In genomic region chr9:137459147-137459600, GRCh38 we compare ENCODE assay signal across 1 cellular context.
A peak's percentile ranks its signal among the peaks of the same experiment; 100 is the strongest.
TF ChIP-seq lines count a peak whose summit lies in the region.

Gene NSMF, minus strand, starts transcription at chr9:137459334. Its CDS starts 232 bp downstream, at chr9:137459102.

TF ChIP-seq in GM12878, 131 proteins besides CTCF, POLR2A, EP300 and RAD21 (continued from another document and continues in another):
- no peak for TF ChIP-seq PKNOX1 (IDR thresholded peaks at IDR 0.05)
- no peak for TF ChIP-seq STAT3 (IDR thresholded peaks at IDR 0.05; ENCODE audit: low read depth, low read length)
- no peak for TF ChIP-seq MEF2A (IDR thresholded peaks at IDR 0.05; ENCODE audit: insufficient read depth, low read depth, low read length)
- no peak for TF ChIP-seq ZBED1 (IDR thresholded peaks at IDR 0.05; ENCODE audit: borderline replicate concordance)
- no peak for TF ChIP-seq NFYA (IDR thresholded peaks at IDR 0.05; ENCODE audit: borderline replicate concordance, low read depth, low read length)
- TF ChIP-seq KLF5 (IDR thresholded peaks at IDR 0.05; ENCODE audit: partially characterized antibody) = no peak
- TF ChIP-seq SMAD1 (IDR thresholded peaks at IDR 0.05; ENCODE audit: low read depth, partially characterized antibody) = no peak
- no peak for TF ChIP-seq ZNF207 (IDR thresholded peaks at IDR 0.05; ENCODE audit: borderline replicate concordance)
- no peak for TF ChIP-seq USF2 (IDR thresholded peaks at IDR 0.05; ENCODE audit: borderline replicate concordance, low read depth, low read length)
- TF ChIP-seq BCL11A (IDR thresholded peaks at IDR 0.05; ENCODE audit: low read depth, low read length) = no peak
- TF ChIP-seq DPF2 (IDR thresholded peaks at IDR 0.05) = no peak; the same call in 1 of the 2 replicates
- no peak for TF ChIP-seq PAX8 (IDR thresholded peaks at IDR 0.05)
- TF ChIP-seq NRF1 (conservative IDR thresholded peaks at IDR 0.05; ENCODE audit: low read depth, low read length) = no peak
- peak; percentile 62 for TF ChIP-seq ATF7 (IDR thresholded peaks at IDR 0.05; ENCODE audit: low read depth)
- TF ChIP-seq TCF7 (IDR thresholded peaks at IDR 0.05; ENCODE audit: borderline replicate concordance) = no peak
- TF ChIP-seq CREM (IDR thresholded peaks at IDR 0.05; ENCODE audit: low read depth) = peak; percentile 78
- TF ChIP-seq KAT2A (conservative IDR thresholded peaks at IDR 0.05; ENCODE audit: control insufficient read depth, low read depth, low read length) = no peak
- TF ChIP-seq HDGF (IDR thresholded peaks at IDR 0.05) = no peak
- no peak for TF ChIP-seq CUX1 (IDR thresholded peaks at IDR 0.05; ENCODE audit: insufficient replicate concordance, low read depth, low read length)
- TF ChIP-seq PAX5 (IDR thresholded peaks at IDR 0.05; ENCODE audit: borderline replicate concordance, low read depth, low read length) = 0 out of 2 replicates have a peak, but pooled peaks have one; percentile 22
- no peak for TF ChIP-seq HCFC1 (IDR thresholded peaks at IDR 0.05; ENCODE audit: low read length)
- no peak for TF ChIP-seq SUPT20H (IDR thresholded peaks at IDR 0.05; ENCODE audit: borderline replicate concordance, control insufficient read depth, low read depth, low read length)
- no peak for TF ChIP-seq KDM1A (IDR thresholded peaks at IDR 0.05; ENCODE audit: borderline replicate concordance)
- no peak for TF ChIP-seq PML (IDR thresholded peaks at IDR 0.05; ENCODE audit: low read length)
- TF ChIP-seq ETV6 (conservative IDR thresholded peaks at IDR 0.05 in 1 of 2, IDR thresholded peaks at IDR 0.05 in 1 of 2; ENCODE audit: borderline replicate concordance in 1 of 2, low read depth in 1 of 2) = no peak
- 0 out of 2 replicates have a peak, but pooled peaks have one; percentile 31 for TF ChIP-seq NBN (IDR thresholded peaks at IDR 0.05)
- no peak for TF ChIP-seq POLR2AphosphoS2 (IDR thresholded peaks at IDR 0.05; ENCODE audit: low read depth, low read length)
- TF ChIP-seq, protein P1, sequence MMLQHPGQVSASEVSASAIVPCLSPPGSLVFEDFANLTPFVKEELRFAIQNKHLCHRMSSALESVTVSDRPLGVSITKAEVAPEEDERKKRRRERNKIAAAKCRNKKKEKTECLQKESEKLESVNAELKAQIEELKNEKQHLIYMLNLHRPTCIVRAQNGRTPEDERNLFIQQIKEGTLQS (IDR thresholded peaks at IDR 0.05; ENCODE audit: borderline replicate concordance, extremely low read depth, low read depth, low read length) = no peak
- TF ChIP-seq ZBTB4 (CRISPR knock-in tag; IDR thresholded peaks at IDR 0.05) = no peak
- no peak for TF ChIP-seq TBL1XR1 (IDR thresholded peaks at IDR 0.05; ENCODE audit: low read depth, low read length)
- no peak for TF ChIP-seq SIX5 (IDR thresholded peaks at IDR 0.05; ENCODE audit: low read depth, low read length, severe bottlenecking)
- TF ChIP-seq E2F4 (IDR thresholded peaks at IDR 0.05; ENCODE audit: low read depth, low read length) = no peak
- TF ChIP-seq ZNF24 (IDR thresholded peaks at IDR 0.05) = no peak
- TF ChIP-seq IKZF2 (IDR thresholded peaks at IDR 0.05) = no peak
- TF ChIP-seq SMAD5 (IDR thresholded peaks at IDR 0.05; ENCODE audit: low read depth) = no peak
- TF ChIP-seq SREBF2 (IDR thresholded peaks at IDR 0.05; ENCODE audit: low read length) = no peak
- TF ChIP-seq MYC (IDR thresholded peaks at IDR 0.05; ENCODE audit: insufficient read depth, insufficient read length, insufficient replicate concordance, low read length, severe bottlenecking) = no peak
- TF ChIP-seq BHLHE40 (IDR thresholded peaks at IDR 0.05; ENCODE audit: borderline replicate concordance in 1 of 2, low read depth in 2 of 2, low read length in 1 of 2) = peak; percentile 67 to 96; a peak in 3 of 4 replicates
- no peak for TF ChIP-seq FOXM1 (IDR thresholded peaks at IDR 0.05; ENCODE audit: low read depth, low read length)
- 0 out of 2 replicates have a peak, but pooled peaks have one; percentile 24 for TF ChIP-seq STAT1 (conservative IDR thresholded peaks at IDR 0.05)
- TF ChIP-seq, protein P2, sequence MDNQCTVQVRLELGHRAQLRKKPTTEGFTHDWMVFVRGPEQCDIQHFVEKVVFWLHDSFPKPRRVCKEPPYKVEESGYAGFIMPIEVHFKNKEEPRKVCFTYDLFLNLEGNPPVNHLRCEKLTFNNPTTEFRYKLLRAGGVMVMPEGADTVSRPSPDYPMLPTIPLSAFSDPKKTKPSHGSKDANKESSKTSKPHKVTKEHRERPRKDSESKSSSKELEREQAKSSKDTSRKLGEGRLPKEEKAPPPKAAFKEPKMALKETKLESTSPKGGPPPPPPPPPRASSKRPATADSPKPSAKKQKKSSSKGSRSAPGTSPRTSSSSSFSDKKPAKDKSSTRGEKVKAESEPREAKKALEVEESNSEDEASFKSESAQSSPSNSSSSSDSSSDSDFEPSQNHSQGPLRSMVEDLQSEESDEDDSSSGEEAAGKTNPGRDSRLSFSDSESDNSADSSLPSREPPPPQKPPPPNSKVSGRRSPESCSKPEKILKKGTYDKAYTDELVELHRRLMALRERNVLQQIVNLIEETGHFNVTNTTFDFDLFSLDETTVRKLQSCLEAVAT (IDR thresholded peaks at IDR 0.05) = no peak
- TF ChIP-seq SMC3 (IDR thresholded peaks at IDR 0.05; ENCODE audit: borderline replicate concordance, low read length) = no peak
- no peak for TF ChIP-seq MTA2 (IDR thresholded peaks at IDR 0.05; ENCODE audit: low read depth)
- TF ChIP-seq ZNF622 (IDR thresholded peaks at IDR 0.05) = no peak
- no peak for TF ChIP-seq SREBF1 (IDR thresholded peaks at IDR 0.05; ENCODE audit: low read length)
- TF ChIP-seq BCLAF1 (IDR thresholded peaks at IDR 0.05) = no peak
- 0 out of 2 replicates have a peak, but pooled peaks have one; percentile 32 for TF ChIP-seq NFXL1 (IDR thresholded peaks at IDR 0.05; ENCODE audit: borderline replicate concordance)
- TF ChIP-seq IRF4 (IDR thresholded peaks at IDR 0.05; ENCODE audit: low read depth, low read length) = no peak
- TF ChIP-seq BMI1 (IDR thresholded peaks at IDR 0.05; ENCODE audit: borderline replicate concordance) = no peak
- no peak for TF ChIP-seq HSF1 (IDR thresholded peaks at IDR 0.05; ENCODE audit: low read depth, low read length)
- TF ChIP-seq EZH2 (IDR thresholded peaks at IDR 0.05; ENCODE audit: borderline replicate concordance, control insufficient read depth, low read depth, low read length) = no peak
- no peak for TF ChIP-seq JUNB (IDR thresholded peaks at IDR 0.05)
